In genomic region chr7:21429786-21430574, GRCh38 we compare ENCODE assay signal across 13 cellular contexts. TPM values are rescaled to one million over a fixed set of nuclear protein-coding genes. Genes with fewer than 3 reads are reported as not detected.
DNase-seq lines count a peak whose midpoint lies in the region; ATAC-seq, FAIRE-seq and TF ChIP-seq lines count a peak whose summit lies in the region.
"Had no signal": no experiment of that assay in that cellular context is flagged by ENCODE, and none has a peak within 500 bp of the region (broad histone marks: within the 10 kb centered on the region; RNA-seq: fewer than 3 reads in every experiment).

No MANE protein-coding gene starts in this region.

- no peak for TF ChIP-seq CTCF in MCF 10A (IDR thresholded peaks at IDR 0.05; ENCODE audit: unreplicated experiment)
- TF ChIP-seq CTCF in mammary epithelial cell (conservative IDR thresholded peaks at IDR 0.05 in 1 of 2, IDR thresholded peaks at IDR 0.05 in 1 of 2; ENCODE audit: extremely low read depth in 1 of 2, insufficient read depth in 1 of 2, low read depth in 1 of 2, low read length in 2 of 2): no peak
- no peak for TF ChIP-seq CTCF in thoracic aorta (IDR thresholded peaks at IDR 0.05)

- CTCF ChIA-PET in MCF 10A (lab: Yijun Ruan, JAX): interaction anchor here (0.6 to 1.0 kb wide), 6 partner anchors 10 to 1682 kb away, joined by 3 to 5 read pairs (median 4); no protein-coding TSS in a partner anchor
- CTCF ChIA-PET in mammary epithelial cell (lab: Charles Lee; ENCODE audit: low non-redundant PET): no interaction called here

- WGBS in mammary epithelial cell (ENCODE audit: low coverage, missing lambda C conversion rate): 81% methylated on average over 8 of the region's 8 CpGs

- H3K4me2 ChIP-seq in mammary epithelial cell (ENCODE audit: insufficient read depth, low read depth, low read length): no peak overlapping the region

- POLR2A ChIA-PET in MCF 10A (lab: Yijun Ruan, JAX): no interaction called here

- H3K9ac ChIP-seq in mammary epithelial cell (ENCODE audit: insufficient read depth, low read length): no peak overlapping the region
- no peak overlapping the region for H3K9ac ChIP-seq in iPS-20b (ENCODE audit: low read depth, low read length)
- H3K9ac ChIP-seq: KMS-11 had no signal

- ATAC-seq in T-helper 17 cell: no peak
- ATAC-seq in thoracic aorta (ENCODE audit: insufficient number of reproducible peaks, low FRiP score, low read depth): no peak

- intact Hi-C loops in MCF 10A (cut with micrococcal nuclease): loop anchor here (5.0 to 10.0 kb wide), 3 partner anchors 63 to 635 kb away; no protein-coding TSS in a partner anchor
- intact Hi-C loops in mammary epithelial cell (cut with micrococcal nuclease): loop anchor here (2.0 to 10.0 kb wide), 7 partner anchors 77 to 643 kb away; partner anchors contain the start of genes CDCA7L and SP8

- no peaks in the 10 kb centered on the region for H3K36me3 ChIP-seq in mammary epithelial cell (ENCODE audit: insufficient read depth, low read length)
- H3K36me3 ChIP-seq in iPS-20b (ENCODE audit: insufficient read depth, low read depth, low read length): peaks cover 25% of the 10 kb centered on the region
- no peaks in the 10 kb centered on the region for H3K36me3 ChIP-seq in thoracic aorta

- FAIRE-seq in frontal cortex (lab: Jason Lieb, UNC): no peak

- H3K27ac Mint-ChIP-seq in MCF 10A (ENCODE audit: low read depth, unreplicated experiment) (no peak overlapping the region), T-helper 17 cell (peak overlapping the region; percentile 98)

- DNase-seq in MCF 10A (ENCODE audit: unreplicated experiment) (no peak), mammary epithelial cell (no peak), T-helper 17 cell (no peak), thoracic aorta (ENCODE audit: low spot score) (no peak), NCI-H526 treated with DMSO at 0.1 percent for 48 hours (lab: John Stamatoyannopoulos, UW) (no peak), dedifferentiated amniotic fluid mesenchymal stem cell (ENCODE audit: extremely low spot score) (no peak), frontal cortex (ENCODE audit: low spot score in 2 of 2) (no peak)
- DNase-seq: activated gamma-delta T cell treated with Interleukin-2 at 50 U/mL for 16 hours; effector CD8-positive, alpha-beta T cell; T-helper 9 cell; testis had no signal

- no peak overlapping the region for H2AFZ ChIP-seq in mammary epithelial cell (ENCODE audit: low read depth, low read length)

- H3K36me3 Mint-ChIP-seq in MCF 10A (ENCODE audit: insufficient read depth, unreplicated experiment): no peaks in the 10 kb centered on the region
- peaks cover 4% of the 10 kb centered on the region for H3K36me3 Mint-ChIP-seq in T-helper 17 cell (ENCODE audit: low read depth)

- H3K27ac ChIP-seq in mammary epithelial cell (ENCODE audit: insufficient read depth, low read depth, low read length) (no peak overlapping the region), iPS-20b (ENCODE audit: low read length) (no peak overlapping the region), thoracic aorta (no peak overlapping the region)
- H3K27ac ChIP-seq: KMS-11, testis had no signal

- no peaks in the 10 kb centered on the region for H3K27me3 ChIP-seq in mammary epithelial cell (ENCODE audit: insufficient read depth, low read length)
- no peaks in the 10 kb centered on the region for H3K27me3 ChIP-seq in iPS-20b (ENCODE audit: insufficient read depth, low read length)
- no peaks in the 10 kb centered on the region for H3K27me3 ChIP-seq in thoracic aorta (replicated peaks; ENCODE audit: insufficient read depth)
- H3K27me3 ChIP-seq: testis had no signal

- peak overlapping the region; percentile 100 for H3K4me3 Mint-ChIP-seq in MCF 10A (ENCODE audit: unreplicated experiment)
- H3K4me3 Mint-ChIP-seq in T-helper 17 cell: peak overlapping the region; percentile 99

- H4K20me1 ChIP-seq in mammary epithelial cell (ENCODE audit: insufficient read depth, low read length): no peaks in the 10 kb centered on the region

- H3K27me3 Mint-ChIP-seq in MCF 10A (ENCODE audit: insufficient read depth, unreplicated experiment): no peaks in the 10 kb centered on the region
- no peaks in the 10 kb centered on the region for H3K27me3 Mint-ChIP-seq in T-helper 17 cell

- peaks cover 9% of the 10 kb centered on the region for H3K4me1 ChIP-seq in mammary epithelial cell (ENCODE audit: insufficient read depth, low read length)
- H3K4me1 ChIP-seq in iPS-20b (ENCODE audit: insufficient read depth, low read length): peaks cover 28% of the 10 kb centered on the region
- peaks cover 25 to 50% of the 10 kb centered on the region in 2 donors for H3K4me1 ChIP-seq in thoracic aorta (ENCODE audit: control insufficient read depth in 1 of 2, low read depth in 2 of 2)
- H3K4me1 ChIP-seq: testis had no signal

- H3K4me3 ChIP-seq in mammary epithelial cell (replicated peaks in 1 of 3; ENCODE audit: insufficient read depth in 1 of 3, low read depth in 2 of 3, low read length in 3 of 3): no peak overlapping the region
- peak overlapping the region; percentile 95 for H3K4me3 ChIP-seq in iPS-20b (ENCODE audit: low read length)
- H3K4me3 ChIP-seq in thoracic aorta: peak overlapping the region; percentile 35
- H3K4me3 ChIP-seq: testis had no signal

- no peaks in the 10 kb centered on the region for H3K79me2 ChIP-seq in mammary epithelial cell (ENCODE audit: insufficient read depth, low read length)

- H3K9me3 ChIP-seq in mammary epithelial cell (replicated peaks; ENCODE audit: insufficient read depth, low read length): no peaks in the 10 kb centered on the region
- H3K9me3 ChIP-seq in T-helper 17 cell (ENCODE audit: control insufficient read depth, low read length, poor library complexity, severe bottlenecking): no peaks in the 10 kb centered on the region
- no peaks in the 10 kb centered on the region for H3K9me3 ChIP-seq in iPS-20b (ENCODE audit: insufficient read depth, low read depth, low read length)
- H3K9me3 ChIP-seq in thoracic aorta: no peaks in the 10 kb centered on the region
- H3K9me3 ChIP-seq: testis had no signal

- in situ Hi-C loops in mammary epithelial cell (cut with MboI; ENCODE audit: low sequenced_read_pairs in 2 of 2): no loop called here

- dilution Hi-C loops in mammary epithelial cell (cut with HindIII; ENCODE audit: low sequenced_read_pairs): no loop called here

- BruUV-seq in MCF 10A (replicated peaks; lab: Mats Ljungman, UMichigan) (no TSS peak), mammary epithelial cell (replicated peaks; lab: Mats Ljungman, UMichigan) (no TSS peak)

- H3K4me1 Mint-ChIP-seq in MCF 10A (ENCODE audit: insufficient read depth, unreplicated experiment) (peaks cover 6% of the 10 kb centered on the region), T-helper 17 cell (peaks cover 45% of the 10 kb centered on the region)

- no peaks in the 10 kb centered on the region for H3K9me3 Mint-ChIP-seq in MCF 10A (ENCODE audit: unreplicated experiment)

RNA-seq across cellular contexts. Expression of gene SP4, which starts 2.1 kb away (rescaled TPM):
- total RNA-seq in MCF 10A (2022) (4.4 and 6.5 TPM in 2 replicates), mammary epithelial cell (1 to 10 TPM; 2.8 TPM), T-helper 17 cell (10 to 100 TPM; 31.9 to 35.9 TPM), thoracic aorta (1 to 10 TPM; 7.4 to 8.0 TPM), frontal cortex (74.6 TPM)
- 1.8 TPM for polyA plus RNA-seq in mammary epithelial cell
- polyA minus RNA-seq in mammary epithelial cell: 1.9 TPM

Comparison
In these comparisons a context has a peak if more than half of its experiments do, and no peak if none do; other contexts are left out.
1. H3K4me3 ChIP-seq: peak in iPS-20b (single experiment) and thoracic aorta (single experiment); none in mammary epithelial cell (0 of 3).